Comparison of ENCODE assay signal across 1 cellular context in the genomic region with DNA sequence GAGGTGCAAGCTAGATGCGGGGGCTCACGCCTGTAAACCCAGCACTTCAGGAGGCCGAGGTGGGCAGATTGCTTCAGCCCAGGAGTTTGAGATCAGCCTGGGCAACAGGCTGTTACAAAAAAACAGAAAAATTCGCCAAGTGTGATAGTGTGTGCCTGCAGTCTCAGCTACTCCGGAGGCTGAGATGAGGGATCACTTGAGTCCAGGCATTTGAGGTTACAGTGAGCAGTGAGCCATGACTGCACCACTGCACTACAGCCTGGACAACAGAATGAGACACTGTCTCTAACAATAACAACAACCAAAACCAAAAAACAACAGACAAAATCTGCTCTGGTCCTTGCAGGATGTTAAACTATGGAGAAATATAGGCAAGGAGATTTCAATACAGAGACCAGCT.
TF ChIP-seq lines count a peak whose summit lies in the region.

No MANE protein-coding gene starts in this region.

TF ChIP-seq in GM12878, 131 proteins besides CTCF, POLR2A, EP300 and RAD21:
- TF ChIP-seq CHD4 (IDR thresholded peaks at IDR 0.05): no peak
- TF ChIP-seq IRF4 (IDR thresholded peaks at IDR 0.05; ENCODE audit: low read depth, low read length): no peak
- peak; percentile 79; the same call in 1 of the 2 replicates for TF ChIP-seq PAX5 (IDR thresholded peaks at IDR 0.05; ENCODE audit: borderline replicate concordance, low read depth, low read length)
- TF ChIP-seq, protein P1, sequence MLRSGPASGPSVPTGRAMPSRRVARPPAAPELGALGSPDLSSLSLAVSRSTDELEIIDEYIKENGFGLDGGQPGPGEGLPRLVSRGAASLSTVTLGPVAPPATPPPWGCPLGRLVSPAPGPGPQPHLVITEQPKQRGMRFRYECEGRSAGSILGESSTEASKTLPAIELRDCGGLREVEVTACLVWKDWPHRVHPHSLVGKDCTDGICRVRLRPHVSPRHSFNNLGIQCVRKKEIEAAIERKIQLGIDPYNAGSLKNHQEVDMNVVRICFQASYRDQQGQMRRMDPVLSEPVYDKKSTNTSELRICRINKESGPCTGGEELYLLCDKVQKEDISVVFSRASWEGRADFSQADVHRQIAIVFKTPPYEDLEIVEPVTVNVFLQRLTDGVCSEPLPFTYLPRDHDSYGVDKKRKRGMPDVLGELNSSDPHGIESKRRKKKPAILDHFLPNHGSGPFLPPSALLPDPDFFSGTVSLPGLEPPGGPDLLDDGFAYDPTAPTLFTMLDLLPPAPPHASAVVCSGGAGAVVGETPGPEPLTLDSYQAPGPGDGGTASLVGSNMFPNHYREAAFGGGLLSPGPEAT (IDR thresholded peaks at IDR 0.05; ENCODE audit: low read depth): no peak
- peak; percentile 49 for TF ChIP-seq RUNX3 (IDR thresholded peaks at IDR 0.05; ENCODE audit: low read length)
- TF ChIP-seq, protein P2, sequence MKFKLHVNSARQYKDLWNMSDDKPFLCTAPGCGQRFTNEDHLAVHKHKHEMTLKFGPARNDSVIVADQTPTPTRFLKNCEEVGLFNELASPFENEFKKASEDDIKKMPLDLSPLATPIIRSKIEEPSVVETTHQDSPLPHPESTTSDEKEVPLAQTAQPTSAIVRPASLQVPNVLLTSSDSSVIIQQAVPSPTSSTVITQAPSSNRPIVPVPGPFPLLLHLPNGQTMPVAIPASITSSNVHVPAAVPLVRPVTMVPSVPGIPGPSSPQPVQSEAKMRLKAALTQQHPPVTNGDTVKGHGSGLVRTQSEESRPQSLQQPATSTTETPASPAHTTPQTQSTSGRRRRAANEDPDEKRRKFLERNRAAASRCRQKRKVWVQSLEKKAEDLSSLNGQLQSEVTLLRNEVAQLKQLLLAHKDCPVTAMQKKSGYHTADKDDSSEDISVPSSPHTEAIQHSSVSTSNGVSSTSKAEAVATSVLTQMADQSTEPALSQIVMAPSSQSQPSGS (IDR thresholded peaks at IDR 0.05; ENCODE audit: low read length): peak; percentile 15; the same call in 1 of the 2 replicates
- TF ChIP-seq IKZF1 (conservative IDR thresholded peaks at IDR 0.05): no peak
- TF ChIP-seq, protein P3, sequence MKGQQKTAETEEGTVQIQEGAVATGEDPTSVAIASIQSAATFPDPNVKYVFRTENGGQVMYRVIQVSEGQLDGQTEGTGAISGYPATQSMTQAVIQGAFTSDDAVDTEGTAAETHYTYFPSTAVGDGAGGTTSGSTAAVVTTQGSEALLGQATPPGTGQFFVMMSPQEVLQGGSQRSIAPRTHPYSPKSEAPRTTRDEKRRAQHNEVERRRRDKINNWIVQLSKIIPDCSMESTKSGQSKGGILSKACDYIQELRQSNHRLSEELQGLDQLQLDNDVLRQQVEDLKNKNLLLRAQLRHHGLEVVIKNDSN (IDR thresholded peaks at IDR 0.05; ENCODE audit: borderline replicate concordance, extremely low read length, insufficient read depth, low read depth, low read length): no peak
- no peak for TF ChIP-seq LARP7 (IDR thresholded peaks at IDR 0.05)
- TF ChIP-seq RCOR1 (conservative IDR thresholded peaks at IDR 0.05; ENCODE audit: low read depth, low read length): no peak
- no peak for TF ChIP-seq STAT1 (conservative IDR thresholded peaks at IDR 0.05)
- TF ChIP-seq, protein P4, sequence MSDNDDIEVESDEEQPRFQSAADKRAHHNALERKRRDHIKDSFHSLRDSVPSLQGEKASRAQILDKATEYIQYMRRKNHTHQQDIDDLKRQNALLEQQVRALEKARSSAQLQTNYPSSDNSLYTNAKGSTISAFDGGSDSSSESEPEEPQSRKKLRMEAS (IDR thresholded peaks at IDR 0.05; ENCODE audit: low read depth, low read length): no peak
- TF ChIP-seq NBN (IDR thresholded peaks at IDR 0.05): no peak
